ENCODE assay signal across 17 cellular contexts in genomic region chr2:123961576-123961975, GRCh38.
DNase-seq lines count a peak whose midpoint lies in the region; ATAC-seq and TF ChIP-seq lines count a peak whose summit lies in the region.
"Had no signal": no experiment of that assay in that cellular context is flagged by ENCODE, and none has a peak within 500 bp of the region (broad histone marks: within the 10 kb centered on the region; RNA-seq: fewer than 3 reads in every experiment).

No MANE protein-coding gene starts in this region.

- no peak overlapping the region for H3K4me2 ChIP-seq in GM23338
- H3K4me2 ChIP-seq: KMS-11 had no signal

- peaks cover 33% of the 10 kb centered on the region for H3K36me3 Mint-ChIP-seq in GM23338 (ENCODE audit: low read depth)
- H3K36me3 Mint-ChIP-seq: CD4-positive, CD25-positive, alpha-beta regulatory T cell; CD8-positive, alpha-beta memory T cell had no signal

- H3K9me2 ChIP-seq in GM23338 (ENCODE audit: insufficient read depth): peaks cover 4% of the 10 kb centered on the region; the same call in 1 of the 2 replicates

- no peak overlapping the region for H2AFZ ChIP-seq in GM23338

- DNase-seq in GM23338 (ENCODE audit: low spot score) (peak; percentile 36), RPMI7951 (ENCODE audit: low read depth) (peak; percentile 10), choroid plexus epithelial cell (ENCODE audit: low read depth) (peak; percentile 3), DMS79 (lab: John Stamatoyannopoulos, UW) (no peak), right lobe of liver (no peak), dorsolateral prefrontal cortex (no peak)
- DNase-seq: BE2C; C1 segment of cervical spinal cord; Caco-2; CD4-positive, CD25-positive, alpha-beta regulatory T cell; CD8-positive, alpha-beta memory T cell; DND-41; EL had no signal

- no peaks in the 10 kb centered on the region for H3K79me2 ChIP-seq in GM23338 (replicated peaks; ENCODE audit: insufficient read depth)

- H3K27me3 ChIP-seq in GM23338 (ENCODE audit: insufficient read depth) (no peaks in the 10 kb centered on the region), iPS-20b (ENCODE audit: insufficient read depth, low read length) (no peaks in the 10 kb centered on the region), right lobe of liver (no peaks in the 10 kb centered on the region), dorsolateral prefrontal cortex (no peaks in the 10 kb centered on the region)
- H3K27me3 ChIP-seq: BE2C had no signal

- TF ChIP-seq CTCF in GM23338 (conservative IDR thresholded peaks at IDR 0.05; ENCODE audit: low read depth in 2 of 2) (no peak), choroid plexus epithelial cell (conservative IDR thresholded peaks at IDR 0.05; ENCODE audit: low read depth, low read length) (no peak), right lobe of liver (IDR thresholded peaks at IDR 0.05) (no peak), dorsolateral prefrontal cortex (IDR thresholded peaks at IDR 0.05 in 54 of 56, conservative IDR thresholded peaks at IDR 0.05 in 2 of 56; ENCODE audit: low read depth in 1 of 56, partially characterized antibody in 56 of 56) (no peak)

- H3F3A ChIP-seq in GM23338 (replicated peaks; ENCODE audit: low read depth): no peaks in the 10 kb centered on the region

- H3K4me1 ChIP-seq in GM23338 (ENCODE audit: insufficient read depth) (no peaks in the 10 kb centered on the region), iPS-20b (ENCODE audit: insufficient read depth, low read length) (no peaks in the 10 kb centered on the region; the same call in 1 of the 2 replicates), right lobe of liver (no peaks in the 10 kb centered on the region)
- H3K4me1 ChIP-seq: BE2C, Caco-2 had no signal

- peaks cover 2% of the 10 kb centered on the region for H3K27me3 Mint-ChIP-seq in GM23338 (ENCODE audit: insufficient read depth, low read depth, poor library complexity)
- H3K27me3 Mint-ChIP-seq: CD4-positive, CD25-positive, alpha-beta regulatory T cell; CD8-positive, alpha-beta memory T cell had no signal

- peaks cover 30% of the 10 kb centered on the region for H3K9me3 Mint-ChIP-seq in GM23338

- H3K9me3 ChIP-seq in iPS-20b (ENCODE audit: insufficient read depth, low read depth, low read length) (no peaks in the 10 kb centered on the region; the same call in 1 of the 2 replicates), right lobe of liver (no peaks in the 10 kb centered on the region)
- H3K9me3 ChIP-seq: BE2C, Caco-2 had no signal

- H3K27ac ChIP-seq in GM23338 (ENCODE audit: low read depth) (no peak overlapping the region), iPS-20b (ENCODE audit: low read length) (no peak overlapping the region), right lobe of liver (no peak overlapping the region), dorsolateral prefrontal cortex (no peak overlapping the region)
- H3K27ac ChIP-seq: HL-60, KMS-11 had no signal

- no peak overlapping the region for H3K9ac ChIP-seq in iPS-20b (ENCODE audit: low read depth, low read length)
- H3K9ac ChIP-seq: KMS-11 had no signal

- TF ChIP-seq POLR2A in right lobe of liver (IDR thresholded peaks at IDR 0.05): no peak

- 0 out of 2 replicates have a peak, but pooled peaks cover 4% of the 10 kb centered on the region for H3K36me3 ChIP-seq in GM23338 (ENCODE audit: insufficient read depth)
- no peaks in the 10 kb centered on the region for H3K36me3 ChIP-seq in iPS-20b (ENCODE audit: insufficient read depth, low read depth, low read length)
- H3K36me3 ChIP-seq in right lobe of liver: no peaks in the 10 kb centered on the region
- H3K36me3 ChIP-seq: BE2C had no signal

- ATAC-seq in GM23338 (no peak; the same call in 2 of the 3 replicates), HG03135 (IDR thresholded peaks at IDR 0.05; ENCODE audit: unreplicated experiment) (no peak), right lobe of liver (no peak)

- peak overlapping the region; percentile 85 for H3K27ac Mint-ChIP-seq in GM23338
- H3K27ac Mint-ChIP-seq: CD4-positive, CD25-positive, alpha-beta regulatory T cell had no signal

- peaks cover 12% of the 10 kb centered on the region; the same call in 2 of the 3 replicates for H3K4me1 Mint-ChIP-seq in GM23338
- H3K4me1 Mint-ChIP-seq: CD4-positive, CD25-positive, alpha-beta regulatory T cell; CD8-positive, alpha-beta memory T cell had no signal

- peak overlapping the region; percentile 7; the same call in 1 of the 3 replicates for H3K4me3 Mint-ChIP-seq in GM23338
- H3K4me3 Mint-ChIP-seq: CD4-positive, CD25-positive, alpha-beta regulatory T cell; CD8-positive, alpha-beta memory T cell had no signal

- H3K4me3 ChIP-seq in GM23338 (no peak overlapping the region), choroid plexus epithelial cell (ENCODE audit: low read depth, low read length) (no peak overlapping the region), iPS-20b (ENCODE audit: low read length) (peak overlapping the region; percentile 21; the same call in 1 of the 2 replicates), right lobe of liver (no peak overlapping the region), dorsolateral prefrontal cortex (no peak overlapping the region)

- intact Hi-C loops in right lobe of liver (cut with DNase I) (no loop called here), dorsolateral prefrontal cortex (cut with DNase I) (no loop called here)

- no peaks in the 10 kb centered on the region for H4K20me1 ChIP-seq in GM23338 (replicated peaks; ENCODE audit: insufficient read depth)

TF ChIP-seq in GM23338, 12 proteins besides CTCF, POLR2A, EP300 and RAD21:
- TF ChIP-seq NANOG (IDR thresholded peaks at IDR 0.05; ENCODE audit: borderline replicate concordance) (peak; percentile 22; the same call in 1 of the 2 replicates), ETS1 (IDR thresholded peaks at IDR 0.05) (no peak)
- TF ChIP-seq, protein P1, sequence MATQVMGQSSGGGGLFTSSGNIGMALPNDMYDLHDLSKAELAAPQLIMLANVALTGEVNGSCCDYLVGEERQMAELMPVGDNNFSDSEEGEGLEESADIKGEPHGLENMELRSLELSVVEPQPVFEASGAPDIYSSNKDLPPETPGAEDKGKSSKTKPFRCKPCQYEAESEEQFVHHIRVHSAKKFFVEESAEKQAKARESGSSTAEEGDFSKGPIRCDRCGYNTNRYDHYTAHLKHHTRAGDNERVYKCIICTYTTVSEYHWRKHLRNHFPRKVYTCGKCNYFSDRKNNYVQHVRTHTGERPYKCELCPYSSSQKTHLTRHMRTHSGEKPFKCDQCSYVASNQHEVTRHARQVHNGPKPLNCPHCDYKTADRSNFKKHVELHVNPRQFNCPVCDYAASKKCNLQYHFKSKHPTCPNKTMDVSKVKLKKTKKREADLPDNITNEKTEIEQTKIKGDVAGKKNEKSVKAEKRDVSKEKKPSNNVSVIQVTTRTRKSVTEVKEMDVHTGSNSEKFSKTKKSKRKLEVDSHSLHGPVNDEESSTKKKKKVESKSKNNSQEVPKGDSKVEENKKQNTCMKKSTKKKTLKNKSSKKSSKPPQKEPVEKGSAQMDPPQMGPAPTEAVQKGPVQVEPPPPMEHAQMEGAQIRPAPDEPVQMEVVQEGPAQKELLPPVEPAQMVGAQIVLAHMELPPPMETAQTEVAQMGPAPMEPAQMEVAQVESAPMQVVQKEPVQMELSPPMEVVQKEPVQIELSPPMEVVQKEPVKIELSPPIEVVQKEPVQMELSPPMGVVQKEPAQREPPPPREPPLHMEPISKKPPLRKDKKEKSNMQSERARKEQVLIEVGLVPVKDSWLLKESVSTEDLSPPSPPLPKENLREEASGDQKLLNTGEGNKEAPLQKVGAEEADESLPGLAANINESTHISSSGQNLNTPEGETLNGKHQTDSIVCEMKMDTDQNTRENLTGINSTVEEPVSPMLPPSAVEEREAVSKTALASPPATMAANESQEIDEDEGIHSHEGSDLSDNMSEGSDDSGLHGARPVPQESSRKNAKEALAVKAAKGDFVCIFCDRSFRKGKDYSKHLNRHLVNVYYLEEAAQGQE (IDR thresholded peaks at IDR 0.05; ENCODE audit: unreplicated experiment): no peak
TF ChIP-seq in GM23338: peak in this region for 1.

Comparison
In these comparisons a context has a peak if more than half of its experiments do, and no peak if none do; other contexts are left out.
1. DNase-seq: peak in GM23338 (single experiment), RPMI7951 (single experiment) and choroid plexus epithelial cell (single experiment); none in DMS79 (single experiment), right lobe of liver (0 of 3) and dorsolateral prefrontal cortex (0 of 10).